11 cellular contexts compared by ENCODE assay signal in genomic region chr2:240569998-240570530, GRCh38. TPM values are rescaled to one million over a fixed set of nuclear protein-coding genes. Genes with fewer than 3 reads are reported as not detected.
A peak's percentile ranks its signal among the peaks of the same experiment; 100 is the strongest.
DNase-seq lines count a peak whose midpoint lies in the region; ATAC-seq and TF ChIP-seq lines count a peak whose summit lies in the region.
"Had no signal": no experiment of that assay in that cellular context is flagged by ENCODE, and none has a peak within 500 bp of the region (broad histone marks: within the 10 kb centered on the region; RNA-seq: fewer than 3 reads in every experiment).

No MANE protein-coding gene starts in this region.

- CTCF ChIA-PET in AG04450 (lab: Charles Lee), result no interaction called here

- peak overlapping the region; percentile 94 for H3K4me2 ChIP-seq in Loucy (ENCODE audit: low read depth, low read length, poor library complexity, severe bottlenecking)

- no peak overlapping the region for H2AFZ ChIP-seq in Loucy (ENCODE audit: low read length)

- H3K36me3 ChIP-seq in Loucy (ENCODE audit: insufficient read depth, low read length) (no peaks in the 10 kb centered on the region), body of pancreas (replicated peaks in 1 of 2; ENCODE audit: insufficient read depth in 1 of 2, low read depth in 2 of 2) (peaks cover under 1 to 1% of the 10 kb centered on the region in 2 donors)

- no peaks in the 10 kb centered on the region; the same call in 1 of the 2 replicates for H3K9me3 ChIP-seq in AG04450 (ENCODE audit: control insufficient read depth, insufficient read depth, low read length)
- no peaks in the 10 kb centered on the region for H3K9me3 ChIP-seq in Loucy (ENCODE audit: insufficient read depth, low read depth, low read length)
- H3K9me3 ChIP-seq in body of pancreas, result no peaks in the 10 kb centered on the region

- H3K27me3 ChIP-seq in AG04450 (ENCODE audit: control insufficient read depth, insufficient read depth, low read length) (no peaks in the 10 kb centered on the region), Loucy (ENCODE audit: insufficient read depth, low read length, poor library complexity, severe bottlenecking) (no peaks in the 10 kb centered on the region), body of pancreas (no peaks in the 10 kb centered on the region)

- H3K4me1 Mint-ChIP-seq in natural killer cell, result peaks cover 52 to 66% of the 10 kb centered on the region in 2 donors

- intact Hi-C loops in body of pancreas (cut with DNase I) (no loop called here), natural killer cell (cut with micrococcal nuclease) (loop anchor here (1.0 to 10.0 kb wide), 4 partner anchors 10 to 872 kb away; partner anchors contain the start of genes DUSP28, HDLBP and SEPTIN2)

- no peak for DNase-seq in AG04450 (ENCODE audit: low read depth, low spot score)
- DNase-seq in body of pancreas, result peak in 3 of 4 donors; percentile 5 to 35 (median 24)
- DNase-seq in natural killer cell, result peak; percentile 14
- DNase-seq in islet precursor cell, result no peak
- no peak for DNase-seq in NCI-H526 (lab: John Stamatoyannopoulos, UW)
- DNase-seq: DMS79 had no signal

- no peak for TF ChIP-seq POLR2A in body of pancreas (IDR thresholded peaks at IDR 0.05)

- H4K20me1 ChIP-seq in Loucy (ENCODE audit: insufficient read depth, low read length, poor library complexity, severe bottlenecking), result peaks cover 32% of the 10 kb centered on the region

- no peaks in the 10 kb centered on the region for H3K9me2 ChIP-seq in Loucy (replicated peaks; ENCODE audit: low read depth, low read length)

- no peak for TF ChIP-seq CTCF in AG04450 (IDR thresholded peaks at IDR 0.05; ENCODE audit: low read depth, low read length)
- no peak for TF ChIP-seq CTCF in Loucy (conservative IDR thresholded peaks at IDR 0.05; ENCODE audit: low read length)
- no peak for TF ChIP-seq CTCF in body of pancreas (IDR thresholded peaks at IDR 0.05)
- no peak for TF ChIP-seq CTCF in natural killer cell (IDR thresholded peaks at IDR 0.05)

- peaks cover 51% of the 10 kb centered on the region for H3K79me2 ChIP-seq in Loucy (ENCODE audit: insufficient read depth, low read length)

- no peaks in the 10 kb centered on the region for H3F3A ChIP-seq in Loucy (ENCODE audit: low read depth)

- 56 to 77% methylated on average over 8 to 15 of the region's 15 CpGs for WGBS in body of pancreas, 2 donors

- H3K27ac Mint-ChIP-seq in natural killer cell, result peak overlapping the region; percentile 77 to 84
- H3K27ac Mint-ChIP-seq: mesothelial cell of epicardium had no signal

- peak overlapping the region; percentile 89 for H3K4me3 Mint-ChIP-seq in natural killer cell

- H3K4me3 ChIP-seq in AG04450 (ENCODE audit: low read depth, low read length) (peak overlapping the region; percentile 63; the same call in 1 of the 2 replicates), Loucy (ENCODE audit: low read length, poor library complexity, severe bottlenecking) (peak overlapping the region; percentile 84), body of pancreas (no peak overlapping the region)

- peak overlapping the region; percentile 82 for H3K9ac ChIP-seq in Loucy (ENCODE audit: low read depth, low read length, poor library complexity, severe bottlenecking)

- H3K4me1 ChIP-seq in Loucy (ENCODE audit: insufficient read depth, low read length, poor library complexity, severe bottlenecking), result peaks cover 38% of the 10 kb centered on the region
- peaks cover 60% of the 10 kb centered on the region for H3K4me1 ChIP-seq in body of pancreas

- ATAC-seq in body of pancreas (no peak), natural killer cell (no peak), GM21737 (IDR thresholded peaks at IDR 0.05; ENCODE audit: unreplicated experiment) (no peak), HG02970 (IDR thresholded peaks at IDR 0.05; ENCODE audit: low FRiP score, unreplicated experiment) (no peak)

- H3K27ac ChIP-seq in AG04450 (ENCODE audit: low read depth, low read length) (no peak overlapping the region), body of pancreas (peak overlapping the region in 1 of 4 donors; percentile 80)

- no peaks in the 10 kb centered on the region for H3K36me3 Mint-ChIP-seq in natural killer cell
- H3K36me3 Mint-ChIP-seq: mesothelial cell of epicardium had no signal

- no peaks in the 10 kb centered on the region for H3K9me3 Mint-ChIP-seq in natural killer cell
- H3K9me3 Mint-ChIP-seq: mesothelial cell of epicardium had no signal

- POLR2A ChIA-PET in AG04450 (lab: Yijun Ruan, JAX), result interaction anchor here (2.8 kb wide), 1 partner anchor 16 kb away, joined by 15 read pairs; the partner anchor contains the start of gene CAPN10

- no peaks in the 10 kb centered on the region for H3K27me3 Mint-ChIP-seq in natural killer cell (ENCODE audit: low read depth in 2 of 2)

RNA-seq across cellular contexts. Expression of gene RNPEPL1, which starts 1.8 kb away (rescaled TPM):
- polyA plus RNA-seq in AG04450 (2011; rRNA removed), result 7.2 and 15.0 TPM in 2 replicates
- 12.7 and 23.8 TPM in 2 replicates for polyA minus RNA-seq in AG04450 (2011; rRNA and poly(A)+ RNA removed)
- 100 to 1,000 TPM in 1 of 2 donors, 10 to 100 TPM in 1; 63.3 to 162 TPM for total RNA-seq in body of pancreas
- 100 to 1,000 TPM; 145 to 167 (median 164) TPM for total RNA-seq in natural killer cell

RNA-seq across cellular contexts. Expression of gene DUSP28, which starts 9.9 kb away (rescaled TPM):
- polyA plus RNA-seq in AG04450 (2011; rRNA removed), result 4.4 and 6.1 TPM in 2 replicates
- 1.1 TPM in 2 replicates for polyA minus RNA-seq in AG04450 (2011; rRNA and poly(A)+ RNA removed)
- total RNA-seq in body of pancreas (1 to 10 TPM; 4.7 to 6.6 TPM), natural killer cell (10 to 100 TPM; 13.5 to 25.2 (median 18.5) TPM)

RNA-seq across cellular contexts. Expression of gene ANKMY1, which starts 12.3 kb away (rescaled TPM):
- polyA plus RNA-seq in AG04450 (2011; rRNA removed), result 2.9 and 3.1 TPM in 2 replicates
- polyA minus RNA-seq in AG04450 (2011; rRNA and poly(A)+ RNA removed), result 7.2 and 8.8 TPM in 2 replicates
- total RNA-seq in body of pancreas (10 to 100 TPM; 17.9 to 26.0 TPM), natural killer cell (10 to 100 TPM; 43.8 to 51.5 (median 46.6) TPM)

RNA-seq across cellular contexts. Expression of gene CAPN10, which starts 16.5 kb away (rescaled TPM):
- polyA plus RNA-seq in AG04450 (2011; rRNA removed), result 5.6 and 7.5 TPM in 2 replicates
- polyA minus RNA-seq in AG04450 (2011; rRNA and poly(A)+ RNA removed), result 8.2 and 9.1 TPM in 2 replicates
- total RNA-seq in body of pancreas, result 10 to 100 TPM; 16.3 to 34.3 TPM
- total RNA-seq in natural killer cell, result 10 to 100 TPM; 69.3 to 95.1 (median 91.0) TPM

RNA-seq across cellular contexts. Expression of gene GPR35, which starts 55.2 kb away (rescaled TPM):
- 0.05 and 0.06 TPM in 2 replicates for polyA plus RNA-seq in AG04450 (2011; rRNA removed)
- 0.04 TPM in 1 of 2 replicates, not detected in the other for polyA minus RNA-seq in AG04450 (2011; rRNA and poly(A)+ RNA removed)
- 1 to 10 TPM in 1 of 2 donors, under 1 TPM in 1; 0.33 to 3.4 TPM for total RNA-seq in body of pancreas
- total RNA-seq in natural killer cell, result 10 to 100 TPM; 10.6 to 19.7 (median 15.7) TPM
- total RNA-seq: epithelial cell of proximal tubule had no signal

Comparison
In these comparisons a context has a peak if more than half of its experiments do, and no peak if none do; other contexts are left out.
1. DNase-seq: peak in body of pancreas (3 of 4) and natural killer cell (single experiment); none in AG04450 (single experiment), islet precursor cell (single experiment) and NCI-H526 (0 of 2).
2. H3K4me3 ChIP-seq: peak in AG04450 (single experiment) and Loucy (single experiment); none in body of pancreas (0 of 2).